1 cellular context compared by ENCODE assay signal in genomic region chr2:232504438-232504837, GRCh38.
TF ChIP-seq lines count a peak whose summit lies in the region.

No MANE protein-coding gene starts in this region.

TF ChIP-seq in GM23338, 12 proteins besides CTCF, POLR2A, EP300 and RAD21 (continued from another document):
- TF ChIP-seq ZNF114 (CRISPR knock-in tag; IDR thresholded peaks at IDR 0.05) (no peak), POLR2AphosphoS5 (IDR thresholded peaks at IDR 0.05; ENCODE audit: low read depth) (no peak), EZH2phosphoT487 (IDR thresholded peaks at IDR 0.05; ENCODE audit: unreplicated experiment) (no peak)
TF ChIP-seq in GM23338: peak in this region for 0.
